10 cellular contexts compared by ENCODE assay signal in the genomic region with DNA sequence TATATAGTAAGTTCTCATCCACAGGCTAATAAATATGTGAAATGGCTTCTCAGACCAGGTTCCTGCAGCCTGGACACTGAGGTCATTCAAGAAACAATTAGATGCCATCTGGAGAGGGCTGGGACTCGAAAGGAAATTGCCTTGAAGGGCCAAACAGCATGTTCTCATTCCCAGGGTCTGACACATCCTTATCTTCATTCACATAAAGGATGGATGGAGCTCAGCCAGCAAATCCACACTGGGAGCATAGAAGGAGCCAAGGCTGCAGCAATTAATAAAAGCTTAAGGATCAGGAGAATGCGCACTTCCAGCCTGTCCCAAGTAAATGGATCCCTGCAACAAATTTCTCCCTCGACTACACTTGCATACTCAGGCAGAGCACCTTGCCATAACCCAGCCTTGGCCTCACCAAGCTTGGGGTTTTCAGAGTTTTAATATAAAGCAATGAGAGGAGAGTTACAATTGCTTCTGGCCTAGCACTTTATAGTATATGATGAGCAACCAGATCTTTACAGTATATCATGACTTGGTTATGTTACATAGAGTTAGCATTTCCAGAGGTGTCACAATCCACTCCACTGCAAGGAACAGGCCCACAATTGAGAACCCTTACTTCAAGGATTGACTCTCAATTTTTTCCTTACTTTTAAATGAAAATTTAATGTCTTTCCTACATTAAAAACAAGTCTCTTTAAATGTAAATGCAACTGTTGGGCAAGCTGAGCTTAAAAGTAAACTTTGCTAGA. TPM values are rescaled to one million over a fixed set of nuclear protein-coding genes. Genes with fewer than 3 reads are reported as not detected.
DNase-seq lines count a peak whose midpoint lies in the region; ATAC-seq, FAIRE-seq and TF ChIP-seq lines count a peak whose summit lies in the region.
"Had no signal": no experiment of that assay in that cellular context is flagged by ENCODE, and none has a peak within 500 bp of the region (broad histone marks: within the 10 kb centered on the region; RNA-seq: fewer than 3 reads in every experiment).

No MANE protein-coding gene starts in this region.

- peak; percentile 91 for DNase-seq in AG10803 (ENCODE audit: low read depth)
- peak; percentile 28 for DNase-seq in NCI-H2227 (lab: John Stamatoyannopoulos, UW; ENCODE audit: unreplicated experiment)
- DNase-seq in bronchial epithelial cell (ENCODE audit: low read depth), result peak; percentile 40
- DNase-seq in kidney glomerular epithelial cell (lab: John Stamatoyannopoulos, UW), result peak; percentile 41
- no peak for DNase-seq in Ammon's horn (ENCODE audit: low spot score)
- no peak for DNase-seq in NCI-H345 (lab: John Stamatoyannopoulos, UW)
- DNase-seq in hippocampal formation (lab: John Stamatoyannopoulos, UW), result no peak
- DNase-seq: NCI-H187 treated with DMSO at 0.1 percent for 48 hours had no signal

- H3K36me3 ChIP-seq in bronchial epithelial cell (ENCODE audit: control insufficient read depth, insufficient read depth, low read length), result peaks cover 4% of the 10 kb centered on the region

- no peak overlapping the region for H3K4me3 ChIP-seq in AG10803 (ENCODE audit: low read length)
- H3K4me3 ChIP-seq in bronchial epithelial cell (ENCODE audit: low read depth, low read length), result no peak overlapping the region
- H3K4me3 ChIP-seq: BLaER1 treated with 17β-estradiol and CSF1 and Interleukin-3, amounts not matched to agents 10 nM and 100 nM had no signal

- ATAC-seq in GM19397 (IDR thresholded peaks at IDR 0.05; ENCODE audit: unreplicated experiment), result no peak

- H3K27me3 ChIP-seq in bronchial epithelial cell (ENCODE audit: control insufficient read depth, insufficient read depth, low read length), result no peaks in the 10 kb centered on the region
- H3K27me3 ChIP-seq: BLaER1 treated with 17β-estradiol and CSF1 and Interleukin-3, amounts not matched to agents 10 nM and 100 nM had no signal

- FAIRE-seq in bronchial epithelial cell (lab: Jason Lieb, UNC), result no peak

- TF ChIP-seq CTCF in AG10803 (conservative IDR thresholded peaks at IDR 0.05; ENCODE audit: low read length), result no peak
- TF ChIP-seq CTCF in bronchial epithelial cell (IDR thresholded peaks at IDR 0.05; ENCODE audit: insufficient read depth, low read length, severe bottlenecking), result no peak

RNA-seq across cellular contexts. Expression of gene BCAR3, which starts 55.9 kb away (rescaled TPM):
- 26.2 and 69.5 TPM in 2 replicates for total RNA-seq in bronchial epithelial cell

Comparison
In these comparisons a context has a peak if more than half of its experiments do, and no peak if none do; other contexts are left out.
1. DNase-seq: peak in AG10803 (single experiment), NCI-H2227 (single experiment), bronchial epithelial cell (single experiment) and kidney glomerular epithelial cell (single experiment); none in Ammon's horn (single experiment), NCI-H345 (single experiment) and hippocampal formation (0 of 2).